8 cellular contexts compared by ENCODE assay signal in genomic region chr19:37594064-37594981, GRCh38. TPM values are rescaled to one million over a fixed set of nuclear protein-coding genes. Genes with fewer than 3 reads are reported as not detected.
DNase-seq lines count a peak whose midpoint lies in the region; ATAC-seq and TF ChIP-seq lines count a peak whose summit lies in the region.

Gene ZNF540 (plus strand): TSS chr19:37594876. CDS start chr19:37598448, 3,572 bp downstream.
Gene ZNF571 (minus strand): TSS chr19:37594792. CDS start chr19:37586676, 8,116 bp downstream.

- H3K27me3 ChIP-seq in ascending aorta = no peaks in the 10 kb centered on the region
- H3K27me3 ChIP-seq in right atrium auricular region = no peaks in the 10 kb centered on the region
- no peaks in the 10 kb centered on the region for H3K27me3 ChIP-seq in prostate gland (replicated peaks; ENCODE audit: insufficient read depth)

- peak; percentile 72 for TF ChIP-seq POLR2A in prostate gland (IDR thresholded peaks at IDR 0.05)

- H3K4me3 ChIP-seq in GM12864 (ENCODE audit: low read depth, low read length) = peak within 1 kb of the TSS; percentile 73
- peak within 1 kb of the TSS; percentile 71 to 82 for H3K4me3 ChIP-seq in ascending aorta
- peak within 1 kb of the TSS; percentile 78 to 80 for H3K4me3 ChIP-seq in right atrium auricular region
- peak within 1 kb of the TSS; percentile 47 to 73 for H3K4me3 ChIP-seq in prostate gland
- H3K4me3 ChIP-seq in urinary bladder (ENCODE audit: low read depth, low read length) = peak within 1 kb of the TSS; percentile 85

- intact Hi-C loops in ascending aorta (cut with DNase I) = loop anchor here (1.0 to 5.0 kb wide), 7 partner anchors 60 to 1066 kb away; partner anchors contain the start of genes ZFP30, ZNF260, ZNF345 and ZNF567
- intact Hi-C loops in prostate gland (cut with DNase I) = loop anchor here (2.0 to 10.0 kb wide), 2 partner anchors 126 to 280 kb away; partner anchors contain the start of gene ZNF570

- DNase-seq in GM12864 (ENCODE audit: low read depth) (peak; percentile 89), NCI-H1436 treated with DMSO at 0.1 percent for 48 hours (lab: John Stamatoyannopoulos, UW) (peak; percentile 61), T-helper 2 cell (peak; percentile 72 to 96 (median 88)), ascending aorta (ENCODE audit: low spot score in 2 of 2) (peak; percentile 81 to 96), right atrium auricular region (ENCODE audit: low spot score) (peak; percentile 96), prostate gland (ENCODE audit: low spot score) (peak; percentile 97)

- TF ChIP-seq CTCF in GM12864 (IDR thresholded peaks at IDR 0.05; ENCODE audit: low read depth, low read length, missing control alignments) = no peak
- TF ChIP-seq CTCF in ascending aorta (IDR thresholded peaks at IDR 0.05) = no peak
- TF ChIP-seq CTCF in right atrium auricular region (IDR thresholded peaks at IDR 0.05) = no peak
- no peak for TF ChIP-seq CTCF in prostate gland (IDR thresholded peaks at IDR 0.05)

- H3K9me3 ChIP-seq in ascending aorta = peaks cover 0 to 44% of the 10 kb centered on the region in 2 donors
- H3K9me3 ChIP-seq in right atrium auricular region = peaks cover 0 to 5% of the 10 kb centered on the region in 2 donors
- no peaks in the 10 kb centered on the region for H3K9me3 ChIP-seq in prostate gland

- H3K4me1 ChIP-seq in ascending aorta (peaks cover 0 to 3% of the 10 kb centered on the region in 2 donors), right atrium auricular region (peaks cover 0 to 21% of the 10 kb centered on the region in 2 donors), prostate gland (replicated peaks) (no peaks in the 10 kb centered on the region), urinary bladder (ENCODE audit: insufficient read depth) (peaks cover 1% of the 10 kb centered on the region)

- H3K36me3 ChIP-seq in ascending aorta (peaks cover 14 to 16% of the 10 kb centered on the region in 2 donors), right atrium auricular region (peaks cover 10% of the 10 kb centered on the region), prostate gland (no peaks in the 10 kb centered on the region), urinary bladder (ENCODE audit: insufficient read depth) (peaks cover 6% of the 10 kb centered on the region)

- ATAC-seq in HG02763 (IDR thresholded peaks at IDR 0.05; ENCODE audit: unreplicated experiment) = peak; percentile 96

- under 1% methylated on average over 58 of the region's 58 CpGs for WGBS in prostate gland
- under 1% methylated on average over 58 of the region's 58 CpGs for WGBS in urinary bladder

- H3K27ac ChIP-seq in ascending aorta = peak within 1 kb of the TSS; percentile 82 to 92
- peak within 1 kb of the TSS; percentile 95 for H3K27ac ChIP-seq in right atrium auricular region
- H3K27ac ChIP-seq in prostate gland = peak within 1 kb of the TSS; percentile 94 to 96
- H3K27ac ChIP-seq in urinary bladder (ENCODE audit: low read depth) = peak within 1 kb of the TSS; percentile 94

RNA-seq across cellular contexts. Expression of gene ZNF540, which starts in this region (rescaled TPM):
- total RNA-seq in ascending aorta (not detected), right atrium auricular region (1 to 10 TPM; 2.6 to 3.7 TPM), prostate gland (1 to 10 TPM; 2.9 to 3.1 TPM), urinary bladder (6.1 TPM)
- 6.2 TPM for polyA plus RNA-seq in urinary bladder

RNA-seq across cellular contexts. Expression of gene ZNF571, which starts in this region (rescaled TPM):
- total RNA-seq in ascending aorta (0.11 TPM), right atrium auricular region (1 to 10 TPM; 2.3 to 2.7 TPM), prostate gland (10 to 100 TPM in 1 of 2 donors, 1 to 10 TPM in 1; 4.5 to 34.2 TPM), urinary bladder (17.4 TPM)
- polyA plus RNA-seq in urinary bladder = 3.5 TPM

Comparison
In these comparisons a context has a peak if more than half of its experiments do, and no peak if none do; other contexts are left out.
1. Peak in every context shown above with its lines: DNase-seq, ATAC-seq, H3K4me3 ChIP-seq and H3K27ac ChIP-seq.
2. Peak in DNase-seq, H3K4me3 ChIP-seq and H3K27ac ChIP-seq in ascending aorta; RNA of the genes that start here not detected or under 1 TPM.